Comparison of ENCODE assay signal across 8 cellular contexts in the genomic region with DNA sequence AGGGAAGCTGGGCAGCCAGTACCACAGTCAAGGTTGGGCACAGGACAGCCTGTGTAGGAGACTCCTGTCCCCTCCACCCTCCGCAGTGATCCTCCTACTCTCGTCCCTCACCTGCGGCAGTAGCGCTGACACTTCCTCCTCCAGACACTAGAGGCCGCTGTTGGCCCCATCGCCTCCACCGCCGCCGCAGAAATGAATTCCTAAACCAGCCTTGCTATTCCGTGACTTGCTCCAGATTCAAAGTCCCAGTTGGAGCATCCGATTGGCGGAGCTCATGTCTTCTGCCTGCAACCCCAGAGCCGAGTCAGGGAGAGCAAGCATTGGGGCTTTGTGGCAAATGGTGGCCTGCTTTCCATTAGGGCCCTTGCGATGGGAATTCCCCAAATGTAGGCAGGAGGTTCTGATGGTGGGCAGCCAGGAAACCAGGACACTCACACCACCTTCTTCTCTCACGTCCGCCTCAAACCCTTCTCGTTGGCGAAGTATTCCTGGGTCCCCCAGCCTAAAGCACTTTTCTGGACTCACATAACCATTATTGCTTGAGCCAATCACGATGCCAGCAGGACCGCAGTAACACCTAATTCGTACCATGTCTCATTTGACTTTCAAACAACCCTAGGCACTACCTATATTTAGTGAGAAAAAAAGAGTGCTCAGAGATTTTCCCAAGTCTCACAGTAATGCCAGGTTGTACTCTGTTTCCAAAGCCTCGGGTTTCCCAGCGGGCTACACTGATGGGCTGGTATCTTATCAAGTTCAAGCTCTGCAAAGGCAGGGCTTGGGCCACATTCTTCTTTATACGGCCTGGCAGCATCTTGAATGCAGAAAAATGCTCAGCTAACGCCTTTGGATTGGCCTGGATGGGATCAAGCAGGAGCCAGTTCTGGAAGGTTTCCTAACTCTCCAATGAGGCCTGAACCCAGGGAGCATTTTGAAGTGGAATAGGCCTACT. TPM values are rescaled to one million over a fixed set of nuclear protein-coding genes. Genes with fewer than 3 reads are reported as not detected.
DNase-seq lines count a peak whose midpoint lies in the region; ATAC-seq and TF ChIP-seq lines count a peak whose summit lies in the region.

No MANE protein-coding gene starts in this region.

- no peak for TF ChIP-seq POLR2A in NB4 (IDR thresholded peaks at IDR 0.05; ENCODE audit: extremely low read depth, insufficient read length)
- peak in 1 of 2 donors; percentile 24 for TF ChIP-seq POLR2A in adrenal gland (IDR thresholded peaks at IDR 0.05)
- no peak for TF ChIP-seq POLR2A in uterus (IDR thresholded peaks at IDR 0.05)

- H3K9me3 ChIP-seq in CD4-positive, alpha-beta memory T cell (ENCODE audit: control insufficient read depth in 1 of 2, low read length in 2 of 2) = no peaks in the 10 kb centered on the region
- H3K9me3 ChIP-seq in adrenal gland (replicated peaks in 1 of 3) (no peaks in the 10 kb centered on the region), left ventricle myocardium inferior (replicated peaks) (no peaks in the 10 kb centered on the region), psoas muscle (no peaks in the 10 kb centered on the region), uterus (no peaks in the 10 kb centered on the region)

- H3K9me3 Mint-ChIP-seq in CD4-positive, alpha-beta memory T cell = no peaks in the 10 kb centered on the region

- H3K36me3 Mint-ChIP-seq in CD4-positive, alpha-beta memory T cell = peaks cover 23 to 33% of the 10 kb centered on the region in 2 donors

- POLR2A ChIA-PET in CD4-positive, alpha-beta memory T cell (lab: Charles Lee; ENCODE audit: partially characterized antibody) = interaction anchor here (0.6 to 10.9 kb wide), 15 partner anchors 14 to 110 kb away, joined by 3 to 338 read pairs (median 23); a partner anchor contains a TSS

- peaks cover 40% of the 10 kb centered on the region for H3K4me1 ChIP-seq in CD4-positive, alpha-beta memory T cell (ENCODE audit: insufficient read depth, low read length)
- H3K4me1 ChIP-seq in adrenal gland (replicated peaks in 1 of 2) = peaks cover 14 to 38% of the 10 kb centered on the region in 2 donors
- peaks cover 60% of the 10 kb centered on the region for H3K4me1 ChIP-seq in left ventricle myocardium inferior
- H3K4me1 ChIP-seq in psoas muscle = peaks cover 30% of the 10 kb centered on the region
- H3K4me1 ChIP-seq in uterus = peaks cover 8 to 10% of the 10 kb centered on the region in 2 donors

- H3K4me3 ChIP-seq in CD4-positive, alpha-beta memory T cell (ENCODE audit: low read length in 2 of 2) = peak overlapping the region in 1 of 2 donors; percentile 53
- no peak overlapping the region for H3K4me3 ChIP-seq in NB4 (ENCODE audit: low read depth, low read length)
- H3K4me3 ChIP-seq in adrenal gland = no peak overlapping the region
- H3K4me3 ChIP-seq in left ventricle myocardium inferior = peak overlapping the region; percentile 43
- peak overlapping the region; percentile 92 for H3K4me3 ChIP-seq in psoas muscle
- H3K4me3 ChIP-seq in uterus = peak overlapping the region in 1 of 2 donors; percentile 77

- peaks cover 17 to 48% (median 39%) of the 10 kb centered on the region in 4 donors for H3K4me1 Mint-ChIP-seq in CD4-positive, alpha-beta memory T cell

- H3K27me3 ChIP-seq in CD4-positive, alpha-beta memory T cell (ENCODE audit: insufficient read depth, low read length) = no peaks in the 10 kb centered on the region
- H3K27me3 ChIP-seq in adrenal gland (no peaks in the 10 kb centered on the region), left ventricle myocardium inferior (ENCODE audit: low read depth) (no peaks in the 10 kb centered on the region), psoas muscle (ENCODE audit: insufficient read depth in 3 of 3, low read length in 2 of 3) (no peaks in the 10 kb centered on the region), uterus (no peaks in the 10 kb centered on the region)

- intact Hi-C loops in CD4-positive, alpha-beta memory T cell (cut with micrococcal nuclease) = loop anchor here (1.0 to 10.0 kb wide), 4 partner anchors 71 to 383 kb away; a partner anchor contains a TSS
- intact Hi-C loops in adrenal gland (cut with DNase I) = no loop called here
- intact Hi-C loops in left ventricle myocardium inferior (cut with micrococcal nuclease) = no loop called here
- intact Hi-C loops in psoas muscle (cut with DNase I) = loop anchor here in 1 of 2 donors (1.0 kb wide), 1 partner anchor 16 kb away; no protein-coding TSS in a partner anchor
- intact Hi-C loops in uterus (cut with DNase I; ENCODE audit: low total_unique reads) = no loop called here

- peak overlapping the region; percentile 79 to 98 (median 93) for H3K4me3 Mint-ChIP-seq in CD4-positive, alpha-beta memory T cell

- TF ChIP-seq CTCF in NB4 (IDR thresholded peaks at IDR 0.05; ENCODE audit: low read depth, low read length) = peak; percentile 98
- peak; percentile 95 to 99 (median 96) for TF ChIP-seq CTCF in adrenal gland (IDR thresholded peaks at IDR 0.05)
- TF ChIP-seq CTCF in left ventricle myocardium inferior (IDR thresholded peaks at IDR 0.05; ENCODE audit: borderline replicate concordance) = peak; percentile 100
- TF ChIP-seq CTCF in psoas muscle (IDR thresholded peaks at IDR 0.05) = peak; percentile 97
- peak; percentile 96 to 99 (median 97) for TF ChIP-seq CTCF in uterus (IDR thresholded peaks at IDR 0.05)

- H3K27ac ChIP-seq in CD4-positive, alpha-beta memory T cell (ENCODE audit: low read depth, low read length) = peak overlapping the region; percentile 98
- H3K27ac ChIP-seq in adrenal gland (peak overlapping the region; percentile 92 to 99 (median 95)), left ventricle myocardium inferior (replicated peaks) (peak overlapping the region; percentile 98), psoas muscle (peak overlapping the region; percentile 98), uterus (peak overlapping the region; percentile 99)

- ATAC-seq in GM21381 (IDR thresholded peaks at IDR 0.05; ENCODE audit: unreplicated experiment) (peak; percentile 18), psoas muscle (peak; percentile 29 to 60 (median 50))

- peak overlapping the region; percentile 96 to 100 (median 100) for H3K27ac Mint-ChIP-seq in CD4-positive, alpha-beta memory T cell

- WGBS in adrenal gland, 4 donors = 29 to 37% (median 31%) methylated on average over 21 to 25 of the region's 25 CpGs
- 24 to 28% (median 25%) methylated on average over 25 of the region's 25 CpGs for WGBS in psoas muscle, 3 donors

- peaks cover 23% of the 10 kb centered on the region for H3K36me3 ChIP-seq in CD4-positive, alpha-beta memory T cell (ENCODE audit: insufficient read depth, low read length)
- H3K36me3 ChIP-seq in adrenal gland (replicated peaks in 1 of 2) (peaks cover 0 to 26% of the 10 kb centered on the region in 2 donors), left ventricle myocardium inferior (peaks cover 28% of the 10 kb centered on the region), psoas muscle (ENCODE audit: insufficient read depth in 1 of 2, low read depth in 1 of 2) (peaks cover 0 to 30% of the 10 kb centered on the region in 2 donors), uterus (no peaks in the 10 kb centered on the region)

- peaks cover 0 to 1% of the 10 kb centered on the region in 2 donors for H3K27me3 Mint-ChIP-seq in CD4-positive, alpha-beta memory T cell

- CTCF ChIA-PET in CD4-positive, alpha-beta memory T cell (lab: Charles Lee; ENCODE audit: partially characterized antibody) = interaction anchor here (0.6 to 14.0 kb wide), 23 partner anchors 9 to 882 kb away, joined by 3 to 208 read pairs (median 11); a partner anchor contains a TSS

- peak; percentile 71 to 80 (median 72) for DNase-seq in CD4-positive, alpha-beta memory T cell
- DNase-seq in NB4 (ENCODE audit: low read depth) (peak; percentile 71), SW 1271 (lab: John Stamatoyannopoulos, UW) (peak; percentile 11 to 69), adrenal gland (peak; percentile 77 to 93 (median 84)), left ventricle myocardium inferior (peak; percentile 77), psoas muscle (peak; percentile 75 to 85), uterus (peak; percentile 82 to 86)

RNA-seq across cellular contexts. Expression of a gene that starts 1.2 kb away (rescaled TPM):
- total RNA-seq in CD4-positive, alpha-beta memory T cell = 100 to 1,000 TPM; 110 to 117 TPM
- 1 to 10 TPM; 4.1 to 6.8 TPM for polyA plus RNA-seq in CD4-positive, alpha-beta memory T cell
- total RNA-seq in adrenal gland = 100 to 1,000 TPM in 7 of 8 donors, 10 to 100 TPM in 1; 80.6 to 180 (median 137) TPM
- polyA plus RNA-seq in adrenal gland = 100 to 1,000 TPM; 126 to 201 (median 145) TPM
- total RNA-seq in left ventricle myocardium inferior = 77.5 TPM
- 100 to 1,000 TPM in 3 of 4 donors, 10 to 100 TPM in 1; 93.1 to 173 (median 117) TPM for total RNA-seq in psoas muscle
- 100 to 1,000 TPM in 2 of 3 donors, 10 to 100 TPM in 1; 99.6 to 204 (median 100) TPM for polyA plus RNA-seq in psoas muscle
- total RNA-seq in uterus = 10 to 100 TPM; 32.1 to 92.1 (median 69.1) TPM

RNA-seq across cellular contexts. Expression of a gene that starts 24.3 kb away (rescaled TPM):
- 100 to 1,000 TPM; 242 to 259 TPM for total RNA-seq in CD4-positive, alpha-beta memory T cell
- polyA plus RNA-seq in CD4-positive, alpha-beta memory T cell = 100 to 1,000 TPM; 157 to 268 TPM
- 100 to 1,000 TPM in 1 of 8 donors, 10 to 100 TPM in 7; 16.6 to 207 (median 25.9) TPM for total RNA-seq in adrenal gland
- polyA plus RNA-seq in adrenal gland = 100 to 1,000 TPM in 1 of 3 donors, 10 to 100 TPM in 2; 13.4 to 741 (median 39.6) TPM
- 130 TPM for total RNA-seq in left ventricle myocardium inferior
- total RNA-seq in psoas muscle = 100 to 1,000 TPM; 522 to 707 (median 613) TPM
- 100 to 1,000 TPM; 291 to 618 (median 508) TPM for polyA plus RNA-seq in psoas muscle
- total RNA-seq in uterus = 10 to 100 TPM in 2 of 4 donors, 1 to 10 TPM in 2; 3.7 to 32.3 (median 7.3) TPM

RNA-seq across cellular contexts. Expression of a gene that starts 24.9 kb away (rescaled TPM):
- total RNA-seq in CD4-positive, alpha-beta memory T cell = not detected
- not detected for polyA plus RNA-seq in CD4-positive, alpha-beta memory T cell
- total RNA-seq in adrenal gland (under 1 TPM in 1 of 8 donors, not detected in 7; 0.14 TPM), left ventricle myocardium inferior (not detected), psoas muscle (not detected), uterus (under 1 TPM in 2 of 4 donors, not detected in 2; 0.43 to 0.83 TPM)
- polyA plus RNA-seq in adrenal gland (under 1 TPM in 1 of 3 donors, not detected in 2; 0.07 TPM), psoas muscle (under 1 TPM in 1 of 3 donors, not detected in 2; 0.06 TPM)

RNA-seq across cellular contexts. Expression of a gene that starts 31.2 kb away (rescaled TPM):
- not detected for total RNA-seq in CD4-positive, alpha-beta memory T cell
- under 1 TPM in 1 of 2 donors, not detected in 1; 0.31 TPM for polyA plus RNA-seq in CD4-positive, alpha-beta memory T cell
- total RNA-seq in adrenal gland = 100 to 1,000 TPM in 1 of 8 donors, 10 to 100 TPM in 2, 1 to 10 TPM in 3, under 1 TPM in 1, not detected in 1; 0.39 to 106 (median 8.8) TPM
- 10 to 100 TPM in 2 of 3 donors, 1 to 10 TPM in 1; 8.5 to 45.3 (median 26.7) TPM for polyA plus RNA-seq in adrenal gland
- total RNA-seq in left ventricle myocardium inferior = 0.11 TPM
- total RNA-seq in psoas muscle = 1 to 10 TPM in 1 of 4 donors, under 1 TPM in 1, not detected in 2; 0.91 to 1.1 TPM
- polyA plus RNA-seq in psoas muscle = under 1 TPM; 0.03 to 0.17 (median 0.04) TPM
- total RNA-seq in uterus = under 1 TPM in 2 of 4 donors, not detected in 2; 0.21 to 0.55 TPM

RNA-seq across cellular contexts. Expression of a gene that starts 32.7 kb away (rescaled TPM):
- total RNA-seq in CD4-positive, alpha-beta memory T cell = 10 to 100 TPM; 19.3 to 21.1 TPM
- polyA plus RNA-seq in CD4-positive, alpha-beta memory T cell = 10 to 100 TPM; 15.3 to 15.4 TPM
- total RNA-seq in adrenal gland (10 to 100 TPM; 19.2 to 55.8 (median 30.1) TPM), left ventricle myocardium inferior (19.2 TPM), psoas muscle (10 to 100 TPM; 11.6 to 16.7 (median 14.3) TPM), uterus (10 to 100 TPM in 3 of 4 donors, 1 to 10 TPM in 1; 4.1 to 55.6 (median 18.0) TPM)
- polyA plus RNA-seq in adrenal gland (10 to 100 TPM; 24.7 to 27.1 (median 26.8) TPM), psoas muscle (10 to 100 TPM; 15.8 to 38.5 (median 29.7) TPM)

Comparison
In these comparisons a context has a peak if more than half of its experiments do, and no peak if none do; other contexts are left out.
1. H3K4me3 ChIP-seq: peak in left ventricle myocardium inferior (single experiment) and psoas muscle (single experiment); none in NB4 (single experiment) and adrenal gland (0 of 4).
2. Peak in every context shown above with its lines, with median percentiles within 50 percentile points of each other: DNase-seq, H3K27ac ChIP-seq and CTCF ChIP-seq.